Comparison of ENCODE assay signal across 8 cellular contexts in genomic region chr3:150407818-150408231, GRCh38. TPM values are rescaled to one million over a fixed set of nuclear protein-coding genes. Genes with fewer than 3 reads are reported as not detected.
DNase-seq lines count a peak whose midpoint lies in the region; ATAC-seq and TF ChIP-seq lines count a peak whose summit lies in the region.

No MANE protein-coding gene starts in this region.

- H3K4me1 Mint-ChIP-seq in T-helper 2 cell treated with Interferon-gamma antibody and Interleukin-4, amounts not matched to agents 5 μg/mL and 100 μg/mL, for 36 hours (ENCODE audit: low read depth) = peaks cover 22% of the 10 kb centered on the region
- peaks cover 19 to 34% (median 32%) of the 10 kb centered on the region in 7 donors for H3K4me1 Mint-ChIP-seq in naive thymus-derived CD4-positive, alpha-beta T cell

- peak overlapping the region; percentile 86 to 100 for H3K9ac ChIP-seq in duodenal mucosa (ENCODE audit: low read depth in 1 of 2, low read length in 2 of 2)

- peaks cover 17% of the 10 kb centered on the region for H3K36me3 Mint-ChIP-seq in T-helper 2 cell treated with Interferon-gamma antibody and Interleukin-4, amounts not matched to agents 5 μg/mL and 100 μg/mL, for 36 hours (ENCODE audit: low read depth)
- peaks cover 0 to 13% (median 3%) of the 10 kb centered on the region in 5 donors for H3K36me3 Mint-ChIP-seq in naive thymus-derived CD4-positive, alpha-beta T cell

- POLR2A ChIA-PET in naive thymus-derived CD4-positive, alpha-beta T cell (lab: Charles Lee) = interaction anchor here (0.6 to 4.1 kb wide), 16 partner anchors 10 to 794 kb away, joined by 3 to 69 read pairs (median 4); partner anchors contain the start of genes EIF2A, ERICH6, PFN2 and RNF13
- POLR2A ChIA-PET in GM10248 (lab: Yijun Ruan, JAX) = interaction anchor here (1.0 to 2.4 kb wide), 2 partner anchors 10 to 17 kb away, joined by 5 to 6 read pairs; no protein-coding TSS in a partner anchor

- DNase-seq in T-helper 2 cell treated with Interferon-gamma antibody and Interleukin-4, amounts not matched to agents 5 μg/mL and 100 μg/mL, for 36 hours (ENCODE audit: low spot score) = no peak
- DNase-seq in naive thymus-derived CD4-positive, alpha-beta T cell = peak in 1 of 9 donors; percentile 26
- DNase-seq in vagina (ENCODE audit: extremely low spot score in 2 of 2) (no peak), GM10248 (ENCODE audit: extremely low spot score) (no peak)

- H3K27ac ChIP-seq in 22Rv1 = peak overlapping the region; percentile 99
- H3K27ac ChIP-seq in duodenal mucosa (ENCODE audit: low read depth, low read length) = peak overlapping the region; percentile 100
- H3K27ac ChIP-seq in naive thymus-derived CD4-positive, alpha-beta T cell (ENCODE audit: low read depth, low read length) = peak overlapping the region; percentile 98
- H3K27ac ChIP-seq in vagina = peak overlapping the region; percentile 99

- no peak for TF ChIP-seq CTCF in 22Rv1 (IDR thresholded peaks at IDR 0.05)
- TF ChIP-seq CTCF in vagina (IDR thresholded peaks at IDR 0.05) = no peak
- TF ChIP-seq CTCF in GM10248 (IDR thresholded peaks at IDR 0.05; ENCODE audit: control extremely low read depth, extremely low read depth, low read depth, missing control alignments) = no peak

- intact Hi-C loops in naive thymus-derived CD4-positive, alpha-beta T cell (cut with micrococcal nuclease) = loop anchor here (1.0 to 10.0 kb wide), 17 partner anchors 23 to 1417 kb away; partner anchors contain the start of genes EIF2A (in 2 of the 2), ERICH6 (in 2 of the 2), GPR171 (in 2 of the 2) and PFN2 (in 2 of the 2)
- intact Hi-C loops in vagina (cut with DNase I) = loop anchor here (5.0 to 10.0 kb wide), 2 partner anchors 156 to 433 kb away; partner anchors contain the start of gene PFN2

- no peak for TF ChIP-seq POLR2A in vagina (IDR thresholded peaks at IDR 0.05)

- no peaks in the 10 kb centered on the region for H3K9me3 Mint-ChIP-seq in T-helper 2 cell treated with Interferon-gamma antibody and Interleukin-4, amounts not matched to agents 5 μg/mL and 100 μg/mL, for 36 hours
- H3K9me3 Mint-ChIP-seq in naive thymus-derived CD4-positive, alpha-beta T cell = peaks cover 0 to under 1% (median 0%) of the 10 kb centered on the region in 11 donors

- H3K36me3 ChIP-seq in duodenal mucosa (ENCODE audit: control insufficient read depth in 1 of 2, insufficient read depth in 2 of 2, low read length in 2 of 2) (no peaks in the 10 kb centered on the region), vagina (no peaks in the 10 kb centered on the region)
- peaks cover 0 to 20% (median 0%) of the 10 kb centered on the region in 3 experiments for H3K36me3 ChIP-seq in naive thymus-derived CD4-positive, alpha-beta T cell (ENCODE audit: control insufficient read depth in 2 of 3, insufficient read depth in 3 of 3, low read length in 3 of 3)

- no peaks in the 10 kb centered on the region for H3K9me3 ChIP-seq in duodenal mucosa (ENCODE audit: control insufficient read depth in 1 of 2, low read length in 2 of 2)
- H3K9me3 ChIP-seq in naive thymus-derived CD4-positive, alpha-beta T cell (ENCODE audit: control insufficient read depth in 2 of 3, low read length in 3 of 3) = no peaks in the 10 kb centered on the region
- no peaks in the 10 kb centered on the region for H3K9me3 ChIP-seq in vagina

- peaks cover 9% of the 10 kb centered on the region for H3K27me3 Mint-ChIP-seq in T-helper 2 cell treated with Interferon-gamma antibody and Interleukin-4, amounts not matched to agents 5 μg/mL and 100 μg/mL, for 36 hours (ENCODE audit: low read depth)
- peaks cover 0 to 15% (median 0%) of the 10 kb centered on the region in 5 donors for H3K27me3 Mint-ChIP-seq in naive thymus-derived CD4-positive, alpha-beta T cell

- H3K27me3 ChIP-seq in duodenal mucosa (ENCODE audit: control insufficient read depth in 1 of 2, insufficient read depth in 2 of 2, low read length in 2 of 2) = no peaks in the 10 kb centered on the region
- no peaks in the 10 kb centered on the region for H3K27me3 ChIP-seq in naive thymus-derived CD4-positive, alpha-beta T cell (ENCODE audit: control insufficient read depth in 2 of 2, insufficient read depth in 2 of 2, low read length in 2 of 2)
- no peaks in the 10 kb centered on the region for H3K27me3 ChIP-seq in vagina

- H3K4me3 ChIP-seq in duodenal mucosa (ENCODE audit: low read depth in 1 of 2, low read length in 2 of 2) = peak overlapping the region; percentile 86 to 94
- H3K4me3 ChIP-seq in naive thymus-derived CD4-positive, alpha-beta T cell (ENCODE audit: low read length) = peak overlapping the region; percentile 58
- H3K4me3 ChIP-seq in vagina = peak overlapping the region; percentile 74 to 84

- peak; percentile 4 for ATAC-seq in GM18520 (IDR thresholded peaks at IDR 0.05; ENCODE audit: unreplicated experiment)
- peak; percentile 4 for ATAC-seq in HG03460 (IDR thresholded peaks at IDR 0.05; ENCODE audit: unreplicated experiment)
- ATAC-seq in naive thymus-derived CD4-positive, alpha-beta T cell = peak; percentile 1

- H3K27ac Mint-ChIP-seq in T-helper 2 cell treated with Interferon-gamma antibody and Interleukin-4, amounts not matched to agents 5 μg/mL and 100 μg/mL, for 36 hours = peak overlapping the region; percentile 93
- peak overlapping the region; percentile 89 to 100 (median 97) for H3K27ac Mint-ChIP-seq in naive thymus-derived CD4-positive, alpha-beta T cell

- peak overlapping the region; percentile 86 for H3K4me3 Mint-ChIP-seq in T-helper 2 cell treated with Interferon-gamma antibody and Interleukin-4, amounts not matched to agents 5 μg/mL and 100 μg/mL, for 36 hours
- H3K4me3 Mint-ChIP-seq in naive thymus-derived CD4-positive, alpha-beta T cell = peak overlapping the region; percentile 88 to 98 (median 91)

- peaks cover 2 to 6% of the 10 kb centered on the region in 2 donors for H3K4me1 ChIP-seq in duodenal mucosa (ENCODE audit: control insufficient read depth in 1 of 2, insufficient read depth in 2 of 2, low read length in 2 of 2)
- H3K4me1 ChIP-seq in naive thymus-derived CD4-positive, alpha-beta T cell (ENCODE audit: control insufficient read depth in 2 of 2, insufficient read depth in 2 of 2, low read length in 2 of 2) = peaks cover 3 to 7% of the 10 kb centered on the region in 2 donors
- H3K4me1 ChIP-seq in vagina = peaks cover 24% of the 10 kb centered on the region

- CTCF ChIA-PET in naive thymus-derived CD4-positive, alpha-beta T cell (lab: Charles Lee) = interaction anchor here (1.2 to 1.6 kb wide), 2 partner anchors 26 to 89 kb away, joined by 3 read pairs; no protein-coding TSS in a partner anchor
- CTCF ChIA-PET in GM10248 (lab: Yijun Ruan, JAX) = interaction anchor here (1.0 to 6.0 kb wide), 14 partner anchors 11 to 190 kb away, joined by 3 to 39 read pairs (median 6); no protein-coding TSS in a partner anchor

RNA-seq across cellular contexts. Expression of gene TSC22D2, which starts 0.3 kb away (rescaled TPM):
- total RNA-seq in naive thymus-derived CD4-positive, alpha-beta T cell = 10 to 100 TPM; 17.9 to 42.1 (median 27.3) TPM
- 10 to 100 TPM in 1 of 2 donors, 1 to 10 TPM in 1; 6.6 to 12.7 TPM for polyA plus RNA-seq in naive thymus-derived CD4-positive, alpha-beta T cell
- total RNA-seq in vagina = 35.6 TPM
